ENCODE assay signal across 12 cellular contexts in genomic region chr14:90344920-90345557, GRCh38.
"Had no signal": no experiment of that assay in that cellular context is flagged by ENCODE, and none has a peak within 500 bp of the region (broad histone marks: within the 10 kb centered on the region; RNA-seq: fewer than 3 reads in every experiment).

No MANE protein-coding gene starts in this region.

- H3K9me3 Mint-ChIP-seq: activated naive CD4-positive, alpha-beta T cell treated with anti-CD3 and anti-CD28 coated beads, Interleukin-2, amount 50 U/mL, for 24 hours; activated T-cell treated with anti-CD3 and anti-CD28 coated beads, Interleukin-2, amount 50 U/mL, for 24 hours had no signal

- H3K36me3 Mint-ChIP-seq: activated naive CD4-positive, alpha-beta T cell treated with anti-CD3 and anti-CD28 coated beads, Interleukin-2, amount 50 U/mL, for 24 hours; brain had no signal

- H3K27ac ChIP-seq: coronary artery, skin epidermis had no signal

- H3K4me1 Mint-ChIP-seq: activated naive CD4-positive, alpha-beta T cell treated with anti-CD3 and anti-CD28 coated beads, Interleukin-2, amount 50 U/mL, for 24 hours had no signal

- H3K4me3 ChIP-seq: coronary artery, skin epidermis had no signal

- H3K4me3 Mint-ChIP-seq: activated naive CD4-positive, alpha-beta T cell treated with anti-CD3 and anti-CD28 coated beads, Interleukin-2, amount 50 U/mL, for 24 hours; activated T-cell treated with anti-CD3 and anti-CD28 coated beads, Interleukin-2, amount 50 U/mL, for 24 hours had no signal

- H3K27me3 Mint-ChIP-seq: activated naive CD4-positive, alpha-beta T cell treated with anti-CD3 and anti-CD28 coated beads, Interleukin-2, amount 50 U/mL, for 24 hours; brain had no signal

- DNase-seq: activated CD4-positive, alpha-beta T cell treated with anti-CD3 and anti-CD28 coated beads, Interleukin-2, amount 50 U/mL, for 4 hours; activated CD4-positive, CD25-positive, alpha-beta regulatory T cell treated with anti-CD3 and anti-CD28 coated beads, Interleukin-2, amount 50 U/mL, for 72 hours; activated effector memory CD4-positive, alpha-beta T cell treated with Interleukin-2 at 50 U/mL for 16 hours; activated T-cell treated with anti-CD3 and anti-CD28 coated beads, Interleukin-2, amount 50 U/mL, for 24 hours; amniotic stem cell; effector memory CD4-positive, alpha-beta T cell; foreskin melanocyte; kidney glomerular epithelial cell had no signal

- H3K27ac Mint-ChIP-seq: activated naive CD4-positive, alpha-beta T cell treated with anti-CD3 and anti-CD28 coated beads, Interleukin-2, amount 50 U/mL, for 24 hours; activated T-cell treated with anti-CD3 and anti-CD28 coated beads, Interleukin-2, amount 50 U/mL, for 24 hours had no signal
